Comparison of ENCODE assay signal across 18 cellular contexts in genomic region chr12:26101833-26102232, GRCh38. TPM values are rescaled to one million over a fixed set of nuclear protein-coding genes. Genes with fewer than 3 reads are reported as not detected.
DNase-seq lines count a peak whose midpoint lies in the region; ATAC-seq and TF ChIP-seq lines count a peak whose summit lies in the region.
"Had no signal": no experiment of that assay in that cellular context is flagged by ENCODE, and none has a peak within 500 bp of the region (broad histone marks: within the 10 kb centered on the region; RNA-seq: fewer than 3 reads in every experiment).

No MANE protein-coding gene starts in this region.

- no peak for TF ChIP-seq CTCF in Calu3 (IDR thresholded peaks at IDR 0.05; ENCODE audit: unreplicated experiment)
- TF ChIP-seq CTCF in PC-9 (conservative IDR thresholded peaks at IDR 0.05), result no peak
- no peak for TF ChIP-seq CTCF in body of pancreas (IDR thresholded peaks at IDR 0.05)
- TF ChIP-seq CTCF in gastrocnemius medialis (IDR thresholded peaks at IDR 0.05 in 4 of 5, conservative IDR thresholded peaks at IDR 0.05 in 1 of 5), result no peak
- no peak for TF ChIP-seq CTCF in nephron progenitor cell (IDR thresholded peaks at IDR 0.05)

- TF ChIP-seq POLR2A in body of pancreas (IDR thresholded peaks at IDR 0.05) (no peak), gastrocnemius medialis (IDR thresholded peaks at IDR 0.05) (no peak)

- peaks cover 69% of the 10 kb centered on the region for H3K4me1 ChIP-seq in PC-9 (replicated peaks; ENCODE audit: insufficient read depth)
- peaks cover 15% of the 10 kb centered on the region for H3K4me1 ChIP-seq in body of pancreas
- H3K4me1 ChIP-seq in gastrocnemius medialis, result peaks cover 17 to 26% of the 10 kb centered on the region in 2 donors
- H3K4me1 ChIP-seq in HAP-1, result no peaks in the 10 kb centered on the region
- H3K4me1 ChIP-seq: BE2C, SJCRH30 had no signal

- no peaks in the 10 kb centered on the region for H3K27me3 ChIP-seq in PC-9 (ENCODE audit: insufficient read depth, low read depth)
- no peaks in the 10 kb centered on the region for H3K27me3 ChIP-seq in body of pancreas
- no peaks in the 10 kb centered on the region for H3K27me3 ChIP-seq in gastrocnemius medialis
- H3K27me3 ChIP-seq in HAP-1 (ENCODE audit: low read depth), result 0 out of 2 replicates have a peak, but pooled peaks cover 2% of the 10 kb centered on the region
- H3K27me3 ChIP-seq: BE2C, MG63, SJCRH30 had no signal

- in situ Hi-C loops in gastrocnemius medialis (cut with MboI; ENCODE audit: low sequenced_read_pairs in 4 of 4), result no loop called here
- in situ Hi-C loops in HAP-1 (cut with MboI; ENCODE audit: low sequenced_read_pairs), result loop anchor here (25.0 kb wide), 1 partner anchor 535 kb away; no protein-coding TSS in a partner anchor

- peak overlapping the region; percentile 94 for H3K27ac Mint-ChIP-seq in Calu3 (ENCODE audit: unreplicated experiment)
- no peak overlapping the region for H3K27ac Mint-ChIP-seq in nephron progenitor cell
- H3K27ac Mint-ChIP-seq: CD4-positive, alpha-beta T cell had no signal

- H3K4me1 Mint-ChIP-seq in Calu3 (ENCODE audit: low read depth, unreplicated experiment) (peaks cover 23% of the 10 kb centered on the region), nephron progenitor cell (no peaks in the 10 kb centered on the region)

- H3K4me3 Mint-ChIP-seq in Calu3 (ENCODE audit: low read depth, unreplicated experiment) (peak overlapping the region; percentile 44), nephron progenitor cell (no peak overlapping the region)
- H3K4me3 Mint-ChIP-seq: CD4-positive, alpha-beta T cell had no signal

- BruUV-seq in Calu3 (replicated peaks; lab: Mats Ljungman, UMichigan) (no TSS peak), PC-9 (replicated peaks; lab: Mats Ljungman, UMichigan) (no TSS peak)

- intact Hi-C loops in Calu3 (cut with micrococcal nuclease; ENCODE audit: unreplicated experiment) (loop anchor here (2.0 kb wide), 2 partner anchors 13 to 513 kb away; no protein-coding TSS in a partner anchor), PC-9 (cut with micrococcal nuclease; ENCODE audit: unreplicated experiment) (loop anchor here (1.0 to 5.0 kb wide), 8 partner anchors 11 to 731 kb away; partner anchors contain the start of gene ITPR2), body of pancreas (cut with DNase I) (loop anchor here (5.0 kb wide), 1 partner anchor 300 kb away; no protein-coding TSS in a partner anchor), gastrocnemius medialis (cut with DNase I; ENCODE audit: low total_unique reads) (loop anchor here (10.0 kb wide), 1 partner anchor 847 kb away; the partner anchor contains the start of gene KRAS)

- POLR2A ChIA-PET in PC-9 (lab: Charles Lee; ENCODE audit: unreplicated experiment), result interaction anchor here (0.6 to 0.8 kb wide), 5 partner anchors 11 to 1390 kb away, joined by 3 to 6 read pairs (median 3); no protein-coding TSS in a partner anchor

- WGBS in body of pancreas, 2 donors, result 31 to 38% methylated on average over 4 of the region's 4 CpGs

- no peak overlapping the region for H2AFZ ChIP-seq in PC-9

- no peaks in the 10 kb centered on the region for H4K20me1 ChIP-seq in PC-9 (ENCODE audit: insufficient read depth)

- H3K79me2 ChIP-seq in PC-9 (ENCODE audit: low read depth), result no peaks in the 10 kb centered on the region

- H3K27ac ChIP-seq in PC-9 (peak overlapping the region; percentile 82), body of pancreas (peak overlapping the region in 3 of 4 donors; percentile 63 to 80 (median 69)), gastrocnemius medialis (peak overlapping the region in 3 of 4 donors; percentile 77 to 97 (median 95))
- H3K27ac ChIP-seq: RWPE1, SJCRH30 had no signal

- peak overlapping the region; percentile 60 for H3K4me2 ChIP-seq in PC-9

- DNase-seq in Calu3 (no peak), PC-9 (no peak), body of pancreas (no peak), gastrocnemius medialis (no peak), nephron progenitor cell (no peak), retina (no peak), HAP-1 (ENCODE audit: low spot score in 2 of 2) (no peak), GOT3 (lab: John Stamatoyannopoulos, UW) (no peak)
- DNase-seq: BE2C; CD4-positive, alpha-beta T cell; GF-D8; Kasumi-1; MG63; NCI-H1694 treated with DMSO at 0.1 percent for 48 hours; NCI-H82; OCI-M1; SJCRH30 had no signal

- no peaks in the 10 kb centered on the region for H3K27me3 Mint-ChIP-seq in Calu3 (ENCODE audit: unreplicated experiment)
- H3K27me3 Mint-ChIP-seq in nephron progenitor cell (ENCODE audit: low read depth, poor library complexity), result peaks cover 4% of the 10 kb centered on the region

- H3K36me3 Mint-ChIP-seq in Calu3 (ENCODE audit: insufficient read depth, unreplicated experiment), result peaks cover 6% of the 10 kb centered on the region
- no peaks in the 10 kb centered on the region for H3K36me3 Mint-ChIP-seq in nephron progenitor cell (ENCODE audit: low read depth)

- peaks cover 29% of the 10 kb centered on the region for H3F3A ChIP-seq in PC-9 (ENCODE audit: insufficient read depth, low read depth)

- peak overlapping the region; percentile 25; the same call in 1 of the 2 replicates for H3K4me3 ChIP-seq in PC-9
- no peak overlapping the region for H3K4me3 ChIP-seq in body of pancreas
- no peak overlapping the region for H3K4me3 ChIP-seq in gastrocnemius medialis
- no peak overlapping the region for H3K4me3 ChIP-seq in HAP-1
- H3K4me3 ChIP-seq: MG63, SJCRH30 had no signal

- 0 out of 2 replicates have a peak, but pooled peaks cover 6% of the 10 kb centered on the region for H3K9me2 ChIP-seq in PC-9 (ENCODE audit: insufficient read depth)

- H3K9me3 Mint-ChIP-seq in Calu3 (ENCODE audit: low read depth, unreplicated experiment) (no peaks in the 10 kb centered on the region), nephron progenitor cell (no peaks in the 10 kb centered on the region)
- H3K9me3 Mint-ChIP-seq: CD4-positive, alpha-beta T cell had no signal

- peaks cover 3% of the 10 kb centered on the region; the same call in 1 of the 2 replicates for H3K9me3 ChIP-seq in PC-9 (ENCODE audit: insufficient read depth, low read depth)
- no peaks in the 10 kb centered on the region for H3K9me3 ChIP-seq in body of pancreas
- no peaks in the 10 kb centered on the region for H3K9me3 ChIP-seq in gastrocnemius medialis
- no peaks in the 10 kb centered on the region for H3K9me3 ChIP-seq in HAP-1
- H3K9me3 ChIP-seq: BE2C, MG63, SJCRH30 had no signal

- ATAC-seq in body of pancreas (no peak), gastrocnemius medialis (no peak)

- CTCF ChIA-PET in Calu3 (lab: Charles Lee), result interaction anchor here (1.0 to 1.2 kb wide), 3 partner anchors 10 to 20 kb away, joined by 3 to 5 read pairs (median 4); no protein-coding TSS in a partner anchor
- CTCF ChIA-PET in PC-9 (lab: Charles Lee), result no interaction called here

- 0 out of 2 replicates have a peak, but pooled peaks cover 3% of the 10 kb centered on the region for H3K36me3 ChIP-seq in PC-9 (ENCODE audit: low read depth)
- H3K36me3 ChIP-seq in body of pancreas (replicated peaks in 1 of 2; ENCODE audit: insufficient read depth in 1 of 2, low read depth in 2 of 2), result no peaks in the 10 kb centered on the region
- no peaks in the 10 kb centered on the region for H3K36me3 ChIP-seq in gastrocnemius medialis
- H3K36me3 ChIP-seq in HAP-1 (replicated peaks), result no peaks in the 10 kb centered on the region
- H3K36me3 ChIP-seq: BE2C, MG63, SJCRH30 had no signal

RNA-seq across cellular contexts. Expression of gene BHLHE41, which starts 23.0 kb away (rescaled TPM):
- total RNA-seq in Calu3 (2022), result 44.1 and 54.1 TPM in 2 replicates
- 30.0 and 57.1 TPM in 2 replicates for total RNA-seq in PC-9 (2021)
- 1 to 10 TPM; 2.6 to 4.6 TPM for total RNA-seq in body of pancreas
- total RNA-seq in gastrocnemius medialis, result 10 to 100 TPM in 2 of 4 donors, 1 to 10 TPM in 2; 6.4 to 12.1 (median 9.5) TPM
- total RNA-seq: CD4-positive, alpha-beta T cell had no signal
